13 cellular contexts compared by ENCODE assay signal in the genomic region with DNA sequence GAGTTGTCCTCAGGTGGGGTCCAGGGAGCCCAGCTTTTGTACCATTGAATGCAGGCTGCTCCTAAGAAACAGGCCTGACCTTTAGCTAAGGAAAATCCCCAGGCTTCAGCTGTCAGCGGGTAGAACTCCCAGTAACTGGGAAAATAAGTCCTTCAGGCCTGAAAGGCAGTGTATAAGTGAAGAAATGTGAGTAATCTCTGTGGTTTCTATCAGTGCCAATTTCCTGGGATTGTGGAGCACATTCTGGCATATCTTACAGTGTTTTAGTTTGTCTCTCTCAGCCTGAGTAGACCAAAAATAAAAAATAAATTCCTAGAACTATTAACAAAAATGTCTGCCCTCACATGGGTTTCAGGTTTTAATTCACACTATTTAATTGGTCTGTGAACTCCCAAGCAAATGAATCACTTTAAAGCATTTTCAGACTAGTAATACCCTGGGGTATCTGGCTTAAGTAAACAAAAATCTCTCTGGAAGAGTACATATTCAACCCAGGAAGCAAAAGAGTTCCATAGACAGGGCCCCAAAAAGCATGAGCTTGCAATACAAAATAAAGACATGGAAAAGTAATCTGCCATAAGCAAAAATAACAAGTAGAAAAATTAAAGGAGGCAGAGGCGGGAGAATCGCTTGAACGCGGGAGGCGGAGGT.
DNase-seq lines count a peak whose midpoint lies in the region; ATAC-seq, FAIRE-seq and TF ChIP-seq lines count a peak whose summit lies in the region.
"Had no signal": no experiment of that assay in that cellular context is flagged by ENCODE, and none has a peak within 500 bp of the region (broad histone marks: within the 10 kb centered on the region; RNA-seq: fewer than 3 reads in every experiment).

No MANE protein-coding gene starts in this region.

- H3K4me3 Mint-ChIP-seq in activated naive CD4-positive, alpha-beta T cell treated with anti-CD3 and anti-CD28 coated beads, Interleukin-2, amount 50 U/mL, for 24 hours, result no peak overlapping the region
- H3K4me3 Mint-ChIP-seq: central memory CD8-positive, alpha-beta T cell; naive B cell had no signal

- ATAC-seq in left ventricle myocardium superior, result peak; percentile 54

- no peak for FAIRE-seq in bronchial epithelial cell (lab: Jason Lieb, UNC)
- FAIRE-seq: islet of Langerhans had no signal

- peak overlapping the region; percentile 46 for H3K27ac Mint-ChIP-seq in activated naive CD4-positive, alpha-beta T cell treated with anti-CD3 and anti-CD28 coated beads, Interleukin-2, amount 50 U/mL, for 24 hours

- no peak for TF ChIP-seq CTCF in bronchial epithelial cell (IDR thresholded peaks at IDR 0.05; ENCODE audit: insufficient read depth, low read length, severe bottlenecking)
- TF ChIP-seq CTCF in uterus (IDR thresholded peaks at IDR 0.05), result no peak

- H3K27me3 ChIP-seq in bronchial epithelial cell (ENCODE audit: control insufficient read depth, insufficient read depth, low read length), result no peaks in the 10 kb centered on the region
- no peaks in the 10 kb centered on the region for H3K27me3 ChIP-seq in uterus

- peaks cover 0 to 5% of the 10 kb centered on the region in 2 donors for H3K9me3 ChIP-seq in uterus

- H3K4me3 ChIP-seq in bronchial epithelial cell (ENCODE audit: low read depth, low read length) (no peak overlapping the region), uterus (no peak overlapping the region)

- no peak for TF ChIP-seq POLR2A in uterus (IDR thresholded peaks at IDR 0.05)

- H3K27me3 Mint-ChIP-seq in activated naive CD4-positive, alpha-beta T cell treated with anti-CD3 and anti-CD28 coated beads, Interleukin-2, amount 50 U/mL, for 24 hours, result no peaks in the 10 kb centered on the region
- H3K27me3 Mint-ChIP-seq: central memory CD8-positive, alpha-beta T cell; naive B cell had no signal

- peaks cover 16% of the 10 kb centered on the region for H3K9me3 Mint-ChIP-seq in activated naive CD4-positive, alpha-beta T cell treated with anti-CD3 and anti-CD28 coated beads, Interleukin-2, amount 50 U/mL, for 24 hours

- H3K36me3 ChIP-seq in bronchial epithelial cell (ENCODE audit: control insufficient read depth, insufficient read depth, low read length) (no peaks in the 10 kb centered on the region), uterus (no peaks in the 10 kb centered on the region)

- intact Hi-C loops in left ventricle myocardium superior (cut with micrococcal nuclease) (no loop called here), uterus (cut with DNase I; ENCODE audit: low total_unique reads) (no loop called here), posterior cingulate gyrus (cut with DNase I) (no loop called here)

- H3K4me1 Mint-ChIP-seq in activated naive CD4-positive, alpha-beta T cell treated with anti-CD3 and anti-CD28 coated beads, Interleukin-2, amount 50 U/mL, for 24 hours, result no peaks in the 10 kb centered on the region
- H3K4me1 Mint-ChIP-seq: central memory CD8-positive, alpha-beta T cell had no signal

- H3K4me1 ChIP-seq in uterus, result no peaks in the 10 kb centered on the region

- H3K27ac ChIP-seq in uterus, result peak overlapping the region; percentile 12 to 33
- H3K27ac ChIP-seq: 22Rv1 had no signal

- no peak for DNase-seq in activated naive CD4-positive, alpha-beta T cell treated with anti-CD3 and anti-CD28 coated beads, Interleukin-2, amount 50 U/mL, for 16 hours
- DNase-seq in bronchial epithelial cell (ENCODE audit: low read depth) (peak; percentile 15), left ventricle myocardium superior (no peak), uterus (no peak), NCI-H128 (lab: John Stamatoyannopoulos, UW; ENCODE audit: unreplicated experiment) (no peak), posterior cingulate gyrus (no peak), NCI-H82 treated with DMSO at 0.1 percent for 48 hours (lab: John Stamatoyannopoulos, UW; ENCODE audit: unreplicated experiment) (no peak)
- DNase-seq: activated CD4-positive, alpha-beta T cell treated with anti-CD3 and anti-CD28 coated beads for 48 hours; naive B cell had no signal

- H3K36me3 Mint-ChIP-seq in activated naive CD4-positive, alpha-beta T cell treated with anti-CD3 and anti-CD28 coated beads, Interleukin-2, amount 50 U/mL, for 24 hours, result peaks cover 22% of the 10 kb centered on the region
